ENCODE assay signal across 22 cellular contexts in the genomic region with DNA sequence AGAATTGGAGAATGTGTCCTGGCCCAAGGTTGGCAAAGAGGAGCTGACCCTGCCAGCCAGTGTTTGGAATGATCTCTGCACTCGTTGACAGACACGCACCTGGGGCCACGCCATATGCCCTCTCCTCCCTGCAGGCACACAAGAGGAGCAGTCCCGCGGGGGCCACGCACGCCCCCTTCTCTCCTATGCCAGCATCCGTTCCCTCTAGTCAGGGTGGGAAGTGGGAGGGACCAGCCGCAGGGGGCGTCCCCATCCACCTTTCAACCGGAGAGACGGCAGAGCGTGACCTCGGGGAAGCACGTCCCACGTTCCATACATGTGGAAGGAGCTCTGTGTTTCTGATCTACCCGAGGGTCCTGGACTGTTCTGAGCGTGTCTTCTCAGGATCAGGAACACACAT.
DNase-seq lines count a peak whose midpoint lies in the region; ATAC-seq and TF ChIP-seq lines count a peak whose summit lies in the region.
"Had no signal": no experiment of that assay in that cellular context is flagged by ENCODE, and none has a peak within 500 bp of the region (broad histone marks: within the 10 kb centered on the region; RNA-seq: fewer than 3 reads in every experiment).

No MANE protein-coding gene starts in this region.

- peaks cover 48% of the 10 kb centered on the region for H3K36me3 Mint-ChIP-seq in WTC11

- no peak for TF ChIP-seq CTCF in right atrium auricular region (IDR thresholded peaks at IDR 0.05)
- no peak for TF ChIP-seq CTCF in WTC11 (IDR thresholded peaks at IDR 0.05)
- no peak for TF ChIP-seq CTCF in lower lobe of right lung (IDR thresholded peaks at IDR 0.05)
- no peak for TF ChIP-seq CTCF in spleen (IDR thresholded peaks at IDR 0.05 in 8 of 11, conservative IDR thresholded peaks at IDR 0.05 in 3 of 11)

- no peaks in the 10 kb centered on the region for H3K4me1 Mint-ChIP-seq in WTC11
- H3K4me1 Mint-ChIP-seq: B cell had no signal

- WGBS in spleen, 5 donors = 92 to 97% (median 95%) methylated on average over 18 of the region's 18 CpGs

- H3K27me3 ChIP-seq in right atrium auricular region (no peaks in the 10 kb centered on the region), lower lobe of right lung (ENCODE audit: low read depth) (no peaks in the 10 kb centered on the region), spleen (replicated peaks in 1 of 7) (no peaks in the 10 kb centered on the region), MG63 (no peaks in the 10 kb centered on the region)

- CTCF ChIA-PET in WTC11 (lab: Charles Lee) = interaction anchor here (1.3 to 1.7 kb wide), 1 partner anchor 9 kb away, joined by 6 read pairs; no protein-coding TSS in a partner anchor

- H3K9me3 Mint-ChIP-seq in WTC11 = no peaks in the 10 kb centered on the region

- H3K4me3 Mint-ChIP-seq in WTC11 = no peak overlapping the region
- H3K4me3 Mint-ChIP-seq: B cell had no signal

- no peaks in the 10 kb centered on the region for H3K27me3 Mint-ChIP-seq in WTC11 (ENCODE audit: low read depth)
- H3K27me3 Mint-ChIP-seq: B cell had no signal

- intact Hi-C loops in Right ventricle myocardium superior (cut with DNase I) = no loop called here
- intact Hi-C loops in lower lobe of right lung (cut with DNase I) = no loop called here
- intact Hi-C loops in spleen (cut with DNase I; ENCODE audit: low total_unique reads) = no loop called here

- peak; percentile 24 for DNase-seq in Right ventricle myocardium superior
- DNase-seq in right atrium auricular region (ENCODE audit: low spot score) = no peak
- no peak for DNase-seq in WTC11 (ENCODE audit: low spot score)
- peak; percentile 26 for DNase-seq in lower lobe of right lung
- peak; percentile 59 for DNase-seq in spleen
- no peak for DNase-seq in GM19238 (ENCODE audit: insufficient read length, low spot score)
- DNase-seq in NCI-H748 treated with DMSO at 0.1 percent for 48 hours (lab: John Stamatoyannopoulos, UW) = no peak
- DNase-seq in MG63 = no peak
- DNase-seq: Calu3, DMS153, DND-41, Karpas-422, MV-4-11, NCI-H1105 treated with DMSO at 0.1 percent for 48 hours, NCI-H146, NCI-H1930, NCI-H2107, NCI-H526 treated with DMSO at 0.1 percent for 48 hours, RPMI8226, SHP77 had no signal

- POLR2A ChIA-PET in WTC11 (lab: Charles Lee) = no interaction called here

- H3K9me3 ChIP-seq in right atrium auricular region = no peaks in the 10 kb centered on the region
- no peaks in the 10 kb centered on the region for H3K9me3 ChIP-seq in lower lobe of right lung
- no peaks in the 10 kb centered on the region for H3K9me3 ChIP-seq in spleen
- H3K9me3 ChIP-seq in MG63 = no peaks in the 10 kb centered on the region

- peaks cover 73% of the 10 kb centered on the region for H3K36me3 ChIP-seq in right atrium auricular region
- H3K36me3 ChIP-seq in lower lobe of right lung = peaks cover 98% of the 10 kb centered on the region
- peaks cover 2 to 100% (median 82%) of the 10 kb centered on the region in 6 donors for H3K36me3 ChIP-seq in spleen
- peaks cover 26% of the 10 kb centered on the region for H3K36me3 ChIP-seq in MG63

- ATAC-seq in Right ventricle myocardium superior (ENCODE audit: poor library complexity) (no peak), WTC11 (no peak), lower lobe of right lung (no peak)

- H3K4me1 ChIP-seq in right atrium auricular region = no peaks in the 10 kb centered on the region
- no peaks in the 10 kb centered on the region for H3K4me1 ChIP-seq in lower lobe of right lung
- peaks cover 0 to 7% (median 0%) of the 10 kb centered on the region in 6 donors for H3K4me1 ChIP-seq in spleen

- H3K27ac Mint-ChIP-seq in WTC11 = peak overlapping the region; percentile 41; the same call in 1 of the 2 replicates
- H3K27ac Mint-ChIP-seq: B cell had no signal

- H3K27ac ChIP-seq in right atrium auricular region (no peak overlapping the region), lower lobe of right lung (no peak overlapping the region), spleen (no peak overlapping the region)
- H3K27ac ChIP-seq: 22Rv1 had no signal

- H3K4me3 ChIP-seq in right atrium auricular region (no peak overlapping the region), lower lobe of right lung (no peak overlapping the region), spleen (no peak overlapping the region), MG63 (no peak overlapping the region)

- TF ChIP-seq POLR2A in spleen (IDR thresholded peaks at IDR 0.05) = no peak

TF ChIP-seq in WTC11, 78 proteins besides CTCF, POLR2A, EP300 and RAD21:
- TF ChIP-seq FOXP4 (CRISPR knock-in tag; IDR thresholded peaks at IDR 0.05) (no peak), ATF2 (CRISPR knock-in tag; IDR thresholded peaks at IDR 0.05; ENCODE audit: borderline replicate concordance, low read depth) (no peak)

Comparison
In these comparisons a context has a peak if more than half of its experiments do, and no peak if none do; other contexts are left out.
1. DNase-seq: peak in Right ventricle myocardium superior (single experiment), lower lobe of right lung (single experiment) and spleen (single experiment); none in right atrium auricular region (single experiment), WTC11 (single experiment), GM19238 (single experiment), NCI-H748 treated with DMSO at 0.1 percent for 48 hours (single experiment) and MG63 (single experiment).